ENCODE assay signal across 9 cellular contexts in the genomic region with DNA sequence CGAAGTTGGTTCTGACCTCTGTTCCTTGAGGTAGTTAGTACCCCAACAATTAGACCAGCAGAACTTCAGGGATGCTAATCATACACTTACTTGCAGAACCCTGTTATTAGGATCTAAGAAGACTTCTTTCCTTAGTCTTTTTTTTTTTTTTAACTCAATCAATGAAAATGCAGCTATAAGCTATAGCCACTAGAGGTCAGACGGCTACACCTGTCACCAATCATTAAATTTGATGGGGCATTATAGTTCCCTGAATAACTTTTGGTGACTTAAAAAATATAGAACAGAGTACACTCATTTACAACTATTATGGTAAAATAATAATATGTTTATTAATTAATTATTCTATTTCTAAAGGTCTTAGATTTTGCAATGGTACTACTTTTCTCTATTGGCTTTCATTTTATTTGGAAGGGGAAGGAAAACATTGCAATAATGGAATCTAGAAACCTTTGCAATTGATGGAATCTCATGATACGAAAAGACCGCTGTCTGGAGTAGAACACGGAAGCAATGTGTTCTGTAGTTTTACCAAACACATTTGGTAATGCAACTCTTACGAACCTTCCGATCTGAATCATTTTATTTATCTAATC.
DNase-seq lines count a peak whose midpoint lies in the region; ATAC-seq and TF ChIP-seq lines count a peak whose summit lies in the region.
"Had no signal": no experiment of that assay in that cellular context is flagged by ENCODE, and none has a peak within 500 bp of the region (broad histone marks: within the 10 kb centered on the region; RNA-seq: fewer than 3 reads in every experiment).

No MANE protein-coding gene starts in this region.

- H3K4me3 ChIP-seq in AG10803 (ENCODE audit: low read length) (no peak overlapping the region), epithelial cell of esophagus (ENCODE audit: low read length) (no peak overlapping the region), spleen (no peak overlapping the region)
- H3K4me3 ChIP-seq: HAP-1 had no signal

- CTCF ChIA-PET in activated CD4-positive, alpha-beta T cell treated with anti-CD3 and anti-CD28 coated beads for 36 hours (lab: Charles Lee), result interaction anchor here (0.6 to 2.4 kb wide), 6 partner anchors 8 to 878 kb away, joined by 3 to 16 read pairs (median 3); no protein-coding TSS in a partner anchor

- H3K36me3 Mint-ChIP-seq in activated CD4-positive, alpha-beta T cell treated with anti-CD3 and anti-CD28 coated beads for 36 hours (ENCODE audit: low read depth), result no peaks in the 10 kb centered on the region

- peak; percentile 77 for TF ChIP-seq CTCF in AG10803 (conservative IDR thresholded peaks at IDR 0.05; ENCODE audit: low read length)
- TF ChIP-seq CTCF in epithelial cell of esophagus (IDR thresholded peaks at IDR 0.05; ENCODE audit: insufficient read depth, low read depth, low read length, missing control alignments), result peak; percentile 77
- peak in 8 of 11 experiments; percentile 12 to 55 (median 48) for TF ChIP-seq CTCF in spleen (IDR thresholded peaks at IDR 0.05 in 8 of 11, conservative IDR thresholded peaks at IDR 0.05 in 3 of 11)

- 62 to 84% (median 71%) methylated on average over 7 of the region's 7 CpGs for WGBS in spleen, 5 donors

- no peak for TF ChIP-seq POLR2A in spleen (IDR thresholded peaks at IDR 0.05)

- peaks cover 2% of the 10 kb centered on the region for H3K4me1 Mint-ChIP-seq in activated CD4-positive, alpha-beta T cell treated with anti-CD3 and anti-CD28 coated beads for 36 hours

- H3K27ac Mint-ChIP-seq in activated CD4-positive, alpha-beta T cell treated with anti-CD3 and anti-CD28 coated beads for 36 hours, result no peak overlapping the region

- intact Hi-C loops in spleen (cut with DNase I; ENCODE audit: low total_unique reads), result loop anchor here (10.0 kb wide), 1 partner anchor 754 kb away; no protein-coding TSS in a partner anchor
- intact Hi-C loops in activated CD4-positive, alpha-beta T cell treated with anti-CD3 and anti-CD28 coated beads for 36 hours (cut with DNase I, micrococcal nuclease), result loop anchor here (2.0 to 5.0 kb wide), 4 partner anchors 227 to 750 kb away; no protein-coding TSS in a partner anchor

- DNase-seq in AG10803 (ENCODE audit: low read depth) (peak; percentile 31), NCI-H460 (ENCODE audit: extremely low read depth, low read depth) (peak; percentile 16), epithelial cell of esophagus (ENCODE audit: low read depth) (peak; percentile 35), spleen (no peak)
- no peak for DNase-seq in activated naive CD4-positive, alpha-beta T cell treated with Interleukin-2 at 50 U/mL for 16 hours
- no peak for DNase-seq in activated CD4-positive, alpha-beta T cell treated with anti-CD3 and anti-CD28 coated beads for 36 hours

- no peak overlapping the region for H3K4me3 Mint-ChIP-seq in activated CD4-positive, alpha-beta T cell treated with anti-CD3 and anti-CD28 coated beads for 36 hours

- H3K27me3 ChIP-seq in spleen (replicated peaks in 1 of 7), result no peaks in the 10 kb centered on the region

- ATAC-seq in GM21367 (IDR thresholded peaks at IDR 0.05; ENCODE audit: unreplicated experiment) (peak; percentile 56), HG03460 (IDR thresholded peaks at IDR 0.05; ENCODE audit: unreplicated experiment) (no peak)
- ATAC-seq in activated CD4-positive, alpha-beta T cell treated with anti-CD3 and anti-CD28 coated beads for 36 hours, result no peak

- POLR2A ChIA-PET in activated CD4-positive, alpha-beta T cell treated with anti-CD3 and anti-CD28 coated beads for 36 hours (lab: Charles Lee), result no interaction called here

- peaks cover 0 to 10% (median 0%) of the 10 kb centered on the region in 6 donors for H3K4me1 ChIP-seq in spleen

- no peaks in the 10 kb centered on the region for H3K9me3 Mint-ChIP-seq in activated CD4-positive, alpha-beta T cell treated with anti-CD3 and anti-CD28 coated beads for 36 hours (ENCODE audit: low read depth)

- H3K27me3 Mint-ChIP-seq in activated CD4-positive, alpha-beta T cell treated with anti-CD3 and anti-CD28 coated beads for 36 hours, result no peaks in the 10 kb centered on the region

- H3K27ac ChIP-seq in spleen, result no peak overlapping the region

- H3K9me3 ChIP-seq in spleen, result no peaks in the 10 kb centered on the region
- H3K9me3 ChIP-seq: HAP-1 had no signal

- H3K36me3 ChIP-seq in spleen, result no peaks in the 10 kb centered on the region
- H3K36me3 ChIP-seq: HAP-1 had no signal

Comparison
In these comparisons a context has a peak if more than half of its experiments do, and no peak if none do; other contexts are left out.
1. DNase-seq: peak in AG10803 (single experiment), NCI-H460 (single experiment) and epithelial cell of esophagus (single experiment); none in spleen (single experiment), activated naive CD4-positive, alpha-beta T cell treated with Interleukin-2 at 50 U/mL for 16 hours (single experiment) and activated CD4-positive, alpha-beta T cell treated with anti-CD3 and anti-CD28 coated beads for 36 hours (single experiment).
2. Peak in every context shown above with its lines, with median percentiles within 50 percentile points of each other: CTCF ChIP-seq.